In genomic region chr17:71938340-71939010, GRCh38 we compare ENCODE assay signal across 16 cellular contexts.
A peak's percentile ranks its signal among the peaks of the same experiment; 100 is the strongest.
DNase-seq lines count a peak whose midpoint lies in the region; ATAC-seq, FAIRE-seq and TF ChIP-seq lines count a peak whose summit lies in the region.
"Had no signal": no experiment of that assay in that cellular context is flagged by ENCODE, and none has a peak within 500 bp of the region (broad histone marks: within the 10 kb centered on the region; RNA-seq: fewer than 3 reads in every experiment).

No MANE protein-coding gene starts in this region.

- H3K27ac Mint-ChIP-seq in astrocyte (ENCODE audit: unreplicated experiment) = no peak overlapping the region
- H3K27ac Mint-ChIP-seq: CD4-positive, alpha-beta memory T cell had no signal

- H3K4me2 ChIP-seq in astrocyte (ENCODE audit: low read length) = no peak overlapping the region

- H3K27me3 ChIP-seq in astrocyte (ENCODE audit: insufficient read depth, low read length) (no peaks in the 10 kb centered on the region), lower lobe of right lung (ENCODE audit: low read depth) (no peaks in the 10 kb centered on the region), thyroid gland (no peaks in the 10 kb centered on the region)
- H3K27me3 ChIP-seq: BE2C, SJSA1 had no signal

- H4K20me1 ChIP-seq in astrocyte (ENCODE audit: insufficient read depth, low read length) = no peaks in the 10 kb centered on the region

- H3K27ac ChIP-seq in astrocyte (ENCODE audit: low read depth, low read length) = no peak overlapping the region
- H3K27ac ChIP-seq in lower lobe of right lung = no peak overlapping the region
- no peak overlapping the region for H3K27ac ChIP-seq in thyroid gland
- H3K27ac ChIP-seq: SJSA1 had no signal

- H3K36me3 ChIP-seq in astrocyte (ENCODE audit: insufficient read depth, low read length) (no peaks in the 10 kb centered on the region), lower lobe of right lung (no peaks in the 10 kb centered on the region), thyroid gland (no peaks in the 10 kb centered on the region)
- H3K36me3 ChIP-seq: BE2C, SJSA1 had no signal

- WGBS in thyroid gland, 2 donors = 42 to 53% methylated on average over 9 of the region's 9 CpGs

- H3K9me3 ChIP-seq in astrocyte (ENCODE audit: insufficient read depth, low read depth, low read length) (peaks cover 6% of the 10 kb centered on the region), lower lobe of right lung (no peaks in the 10 kb centered on the region), thyroid gland (no peaks in the 10 kb centered on the region)
- H3K9me3 ChIP-seq: BE2C, SJSA1 had no signal

- ATAC-seq in lower lobe of right lung (peak in 1 of 2 donors; percentile 59), HG02885 (IDR thresholded peaks at IDR 0.05; ENCODE audit: poor library complexity, unreplicated experiment) (no peak)
- ATAC-seq: K562 had no signal

- no peak overlapping the region for H2AFZ ChIP-seq in astrocyte (ENCODE audit: low read depth, low read length)

- no peak overlapping the region for H3K9ac ChIP-seq in astrocyte (ENCODE audit: low read length)

- intact Hi-C loops in lower lobe of right lung (cut with DNase I) = no loop called here
- intact Hi-C loops in thyroid gland (cut with DNase I) = no loop called here

- H3K27me3 Mint-ChIP-seq in astrocyte (ENCODE audit: low read depth, unreplicated experiment) = no peaks in the 10 kb centered on the region
- H3K27me3 Mint-ChIP-seq: CD4-positive, alpha-beta memory T cell had no signal

- no peak for TF ChIP-seq POLR2A in thyroid gland (IDR thresholded peaks at IDR 0.05)

- H3K4me1 Mint-ChIP-seq in astrocyte (ENCODE audit: low read depth, unreplicated experiment) = peaks cover 7% of the 10 kb centered on the region
- H3K4me1 Mint-ChIP-seq: CD4-positive, alpha-beta memory T cell had no signal

- H3K4me3 ChIP-seq in astrocyte (ENCODE audit: insufficient read depth, low read depth, low read length) = no peak overlapping the region
- H3K4me3 ChIP-seq in lower lobe of right lung = no peak overlapping the region
- H3K4me3 ChIP-seq in thyroid gland (replicated peaks in 1 of 3) = no peak overlapping the region
- H3K4me3 ChIP-seq: K562, SJSA1 had no signal

- TF ChIP-seq CTCF in astrocyte (IDR thresholded peaks at IDR 0.05; ENCODE audit: insufficient read depth, low read depth, low read length) (no peak), lower lobe of right lung (IDR thresholded peaks at IDR 0.05) (no peak), thyroid gland (IDR thresholded peaks at IDR 0.05) (no peak)

- no peak overlapping the region for H3K4me3 Mint-ChIP-seq in astrocyte (ENCODE audit: unreplicated experiment)
- H3K4me3 Mint-ChIP-seq: CD4-positive, alpha-beta memory T cell had no signal

- DNase-seq in Ammon's horn (ENCODE audit: low spot score) (peak; percentile 31), astrocyte (ENCODE audit: low read depth) (peak; percentile 19), lower lobe of right lung (peak; percentile 48), thyroid gland (peak; percentile 65 to 81), NCI-H2081 treated with DMSO at 0.1 percent for 48 hours (lab: John Stamatoyannopoulos, UW) (no peak), NCI-H128 (lab: John Stamatoyannopoulos, UW; ENCODE audit: unreplicated experiment) (no peak)
- DNase-seq: BE2C; CD4-positive, alpha-beta memory T cell; NCI-H1105; NCI-H1694 treated with DMSO at 0.1 percent for 48 hours; NCI-H2107; NCI-H510A had no signal

- no peaks in the 10 kb centered on the region for H3K36me3 Mint-ChIP-seq in astrocyte (ENCODE audit: low read depth, unreplicated experiment)
- H3K36me3 Mint-ChIP-seq: CD4-positive, alpha-beta memory T cell had no signal

- FAIRE-seq in astrocyte (lab: Jason Lieb, UNC) = no peak
- FAIRE-seq: H1, K562 had no signal

- H3K4me1 ChIP-seq in astrocyte (ENCODE audit: insufficient read depth, low read length) (no peaks in the 10 kb centered on the region), lower lobe of right lung (no peaks in the 10 kb centered on the region), thyroid gland (peaks cover 3 to 4% of the 10 kb centered on the region in 2 donors)
- H3K4me1 ChIP-seq: BE2C, SJSA1 had no signal

- H3K9me3 Mint-ChIP-seq in astrocyte (ENCODE audit: unreplicated experiment) = no peaks in the 10 kb centered on the region

- no peaks in the 10 kb centered on the region for H3K79me2 ChIP-seq in astrocyte (ENCODE audit: insufficient read depth, low read length)

Comparison
In these comparisons a context has a peak if more than half of its experiments do, and no peak if none do; other contexts are left out.
1. DNase-seq: peak in Ammon's horn (single experiment), astrocyte (single experiment), lower lobe of right lung (single experiment) and thyroid gland (2 of 2); none in NCI-H2081 treated with DMSO at 0.1 percent for 48 hours (single experiment) and NCI-H128 (single experiment).